8 cellular contexts compared by ENCODE assay signal in the genomic region with DNA sequence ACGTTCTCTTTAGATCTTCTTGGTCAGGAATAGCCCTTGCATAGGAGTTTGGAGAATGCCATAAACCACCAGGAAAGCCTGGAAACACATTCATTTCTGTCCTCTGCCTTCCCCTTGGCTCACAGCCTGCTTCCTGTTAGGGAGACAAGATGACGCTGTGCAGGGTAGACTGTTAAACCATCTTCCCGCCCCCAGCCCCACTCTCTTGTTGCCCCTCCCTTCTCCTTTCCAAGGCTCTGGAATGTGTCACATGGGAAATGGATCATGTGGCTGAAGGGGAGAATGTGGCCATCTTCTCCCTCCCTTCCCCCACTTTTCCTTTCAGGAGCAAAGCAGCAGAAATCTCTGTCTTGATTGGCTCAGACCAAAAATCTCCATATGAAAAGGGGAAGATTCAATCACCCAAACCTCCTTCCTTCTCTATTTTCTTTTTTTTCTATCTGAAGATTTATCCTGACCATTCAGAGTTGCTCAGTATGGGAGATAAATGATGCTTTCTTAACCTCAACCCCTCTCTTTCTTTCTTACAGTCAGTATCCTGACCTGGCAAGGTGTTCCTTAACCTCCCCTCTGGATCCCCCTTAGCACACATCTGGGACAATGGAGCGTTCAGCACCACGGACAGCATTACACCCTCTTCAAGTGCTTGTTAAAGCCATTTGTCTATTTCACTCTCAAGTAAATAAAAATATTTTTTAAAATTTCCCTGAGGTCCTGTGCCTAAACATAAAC. TPM values are rescaled to one million over a fixed set of nuclear protein-coding genes. Genes with fewer than 3 reads are reported as not detected.
DNase-seq lines count a peak whose midpoint lies in the region; ATAC-seq and TF ChIP-seq lines count a peak whose summit lies in the region.

No MANE protein-coding gene starts in this region.

- ATAC-seq in SK-N-SH treated with all-trans-retinoic acid at 6 μM for 48 hours = peak; percentile 75
- no peak for ATAC-seq in HG02759 (IDR thresholded peaks at IDR 0.05; ENCODE audit: unreplicated experiment)
- ATAC-seq in GM19455 (IDR thresholded peaks at IDR 0.05; ENCODE audit: unreplicated experiment) = no peak
- ATAC-seq in HG02885 (IDR thresholded peaks at IDR 0.05; ENCODE audit: poor library complexity, unreplicated experiment) = no peak

- H3K4me3 ChIP-seq in MG63 = no peak overlapping the region
- H3K4me3 ChIP-seq in transverse colon = no peak overlapping the region

- DNase-seq in D341Med (ENCODE audit: low spot score) (peak; percentile 45), MG63 (peak; percentile 43), iPS DF 19.7 (ENCODE audit: low read depth, low spot score) (peak; percentile 97), transverse colon (no peak)

- 24 to 29% methylated on average over 5 of the region's 5 CpGs for WGBS in transverse colon (ENCODE audit: low coverage in 1 of 2), 2 donors

- no peaks in the 10 kb centered on the region for H3K36me3 ChIP-seq in MG63
- H3K36me3 ChIP-seq in transverse colon = no peaks in the 10 kb centered on the region

- H3K27me3 ChIP-seq in MG63 (no peaks in the 10 kb centered on the region), transverse colon (no peaks in the 10 kb centered on the region)

- no peak for TF ChIP-seq CTCF in transverse colon (IDR thresholded peaks at IDR 0.05)

- intact Hi-C loops in transverse colon (cut with DNase I; ENCODE audit: low total_unique reads) = loop anchor here (5.0 kb wide), 1 partner anchor 57 kb away; no protein-coding TSS in a partner anchor

- H3K9me3 ChIP-seq in MG63 (no peaks in the 10 kb centered on the region), transverse colon (no peaks in the 10 kb centered on the region)

- no peak for TF ChIP-seq POLR2A in transverse colon (IDR thresholded peaks at IDR 0.05)

- no peak overlapping the region for H3K27ac ChIP-seq in transverse colon

- TF ChIP-seq EP300 in transverse colon (IDR thresholded peaks at IDR 0.05; ENCODE audit: low read depth) = no peak

- H3K4me1 ChIP-seq in transverse colon = no peaks in the 10 kb centered on the region

- in situ Hi-C loops in transverse colon (cut with MboI; ENCODE audit: low pct_ligation_motif_present in 1 of 4, low pct_unique_long_range_greater_than_20kb in 1 of 4, low sequenced_read_pairs in 3 of 4) = loop anchor here in 2 of 4 donors (25.0 kb wide), 2 partner anchors 322 to 1122 kb away; partner anchors contain the start of genes BORCS5 (in 1 of the 2) and MANSC1 (in 1 of the 2)

TF ChIP-seq in SK-N-SH treated with all-trans-retinoic acid at 6 μM for 48 hours, 23 proteins besides CTCF, POLR2A, EP300 and RAD21:
- TF ChIP-seq ZNF565 (CRISPR knock-in tag; conservative IDR thresholded peaks at IDR 0.05; ENCODE audit: low read depth) = no peak
- TF ChIP-seq CSRNP3 (CRISPR knock-in tag; IDR thresholded peaks at IDR 0.05) = no peak
- TF ChIP-seq CSDC2 (CRISPR knock-in tag; IDR thresholded peaks at IDR 0.05) = 0 out of 2 replicates have a peak, but pooled peaks have one; percentile 46
- 0 out of 2 replicates have a peak, but pooled peaks have one; percentile 40 for TF ChIP-seq ZC3H10 (CRISPR knock-in tag; IDR thresholded peaks at IDR 0.05)
- peak; percentile 46; the same call in 1 of the 2 replicates for TF ChIP-seq TCF4 (CRISPR knock-in tag; IDR thresholded peaks at IDR 0.05; ENCODE audit: borderline replicate concordance)
- TF ChIP-seq ZFP3 (CRISPR knock-in tag; IDR thresholded peaks at IDR 0.05) = peak; percentile 50; the same call in 1 of the 2 replicates

RNA-seq across cellular contexts. Expression of gene GPR19, which starts 11.4 kb away (rescaled TPM):
- total RNA-seq in MG63 (2014; rRNA removed; shearing (Covaris generic); ENCODE audit: low replicate concordance) = 0.59 TPM in 1 of 2 replicates, not detected in the other
- not detected for total RNA-seq in transverse colon

RNA-seq across cellular contexts. Expression of gene CDKN1B, which starts 32.6 kb away (rescaled TPM):
- total RNA-seq in MG63 (2014; rRNA removed; shearing (Covaris generic); ENCODE audit: low replicate concordance) = 35.1 and 57.9 TPM in 2 replicates
- 10 to 100 TPM; 14.1 to 58.3 (median 54.1) TPM for total RNA-seq in transverse colon
